ENCODE assay signal across 15 cellular contexts in the genomic region with DNA sequence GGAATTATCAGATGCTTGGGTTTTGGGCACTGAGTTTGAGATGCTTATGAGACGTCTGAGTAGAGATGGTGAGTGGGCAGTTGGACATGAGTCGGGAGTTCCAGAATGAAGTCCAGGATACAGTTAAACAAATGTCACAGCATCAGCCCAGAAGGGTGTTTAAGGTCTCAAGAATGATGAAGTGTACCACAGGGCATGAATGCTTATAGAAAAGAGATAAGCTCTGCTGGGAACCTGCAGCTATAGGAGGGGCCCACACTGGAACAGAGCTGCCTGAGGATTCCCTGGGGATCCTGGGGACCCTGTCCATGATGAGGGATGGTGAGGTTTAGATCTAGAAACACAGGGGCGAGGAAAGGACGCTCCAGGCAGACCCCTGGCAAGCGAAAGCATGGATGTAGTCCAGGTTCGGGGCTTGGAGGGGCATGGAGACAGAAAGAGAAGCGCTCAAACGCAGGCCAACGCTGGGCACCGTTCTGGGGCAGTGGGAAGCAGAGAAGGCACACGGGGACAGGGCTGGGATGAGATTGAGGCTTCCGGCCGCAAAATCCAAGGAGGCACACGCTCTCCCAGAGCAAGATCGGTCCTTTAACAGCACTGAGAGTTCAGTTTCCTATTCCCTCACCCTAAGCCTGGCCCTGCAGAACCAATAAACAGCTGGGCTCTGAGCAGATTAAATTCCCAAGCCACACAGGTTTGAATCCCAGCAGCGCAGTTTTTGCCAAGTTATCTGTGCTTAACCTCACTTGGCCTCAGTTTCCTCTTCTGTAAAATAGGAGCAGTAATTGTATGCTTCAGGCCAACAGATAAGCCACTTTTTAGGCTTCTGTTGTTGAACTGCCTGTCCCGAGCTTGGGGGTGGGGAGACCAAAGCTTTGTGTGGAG. TPM values are rescaled to one million over a fixed set of nuclear protein-coding genes. Genes with fewer than 3 reads are reported as not detected.
DNase-seq lines count a peak whose midpoint lies in the region; TF ChIP-seq lines count a peak whose summit lies in the region.
"Had no signal": no experiment of that assay in that cellular context is flagged by ENCODE, and none has a peak within 500 bp of the region (broad histone marks: within the 10 kb centered on the region; RNA-seq: fewer than 3 reads in every experiment).

No MANE protein-coding gene starts in this region.

- peaks cover 17% of the 10 kb centered on the region for H3K4me1 ChIP-seq in PC-9 (replicated peaks; ENCODE audit: insufficient read depth)
- H3K4me1 ChIP-seq in endodermal cell (ENCODE audit: control insufficient read depth, insufficient read depth, low read length), result no peaks in the 10 kb centered on the region
- H3K4me1 ChIP-seq in sigmoid colon, result peaks cover 0 to 8% (median 3%) of the 10 kb centered on the region in 4 donors
- H3K4me1 ChIP-seq in neuronal stem cell (ENCODE audit: control insufficient read depth in 2 of 2, insufficient read depth in 1 of 2, low read depth in 1 of 2, low read length in 2 of 2), result no peaks in the 10 kb centered on the region

- no TSS peak for BruUV-seq in PC-9 (replicated peaks; lab: Mats Ljungman, UMichigan)

- H3K27ac ChIP-seq in PC-9, result peak overlapping the region; percentile 54
- H3K27ac ChIP-seq in endodermal cell (ENCODE audit: low read depth, low read length), result no peak overlapping the region
- peak overlapping the region in 1 of 4 donors; percentile 15 for H3K27ac ChIP-seq in sigmoid colon
- H3K27ac ChIP-seq in neuronal stem cell (replicated peaks; ENCODE audit: low read length), result no peak overlapping the region
- H3K27ac ChIP-seq: C4-2B had no signal

- H2BK15ac ChIP-seq in neuronal stem cell (ENCODE audit: low read length), result no peak overlapping the region

- no peak for TF ChIP-seq POLR2A in sigmoid colon (IDR thresholded peaks at IDR 0.05)

- no peak overlapping the region for H2BK120ac ChIP-seq in neuronal stem cell (ENCODE audit: low read depth, low read length)

- no peak overlapping the region for H3K4me3 ChIP-seq in PC-9
- no peak overlapping the region for H3K4me3 ChIP-seq in endodermal cell (ENCODE audit: low read length)
- no peak overlapping the region for H3K4me3 ChIP-seq in sigmoid colon
- no peak overlapping the region for H3K4me3 ChIP-seq in neuronal stem cell (ENCODE audit: low read length in 2 of 2)

- no peak overlapping the region for H4K8ac ChIP-seq in neuronal stem cell (ENCODE audit: low read depth, low read length)

- H3K4ac ChIP-seq in neuronal stem cell (ENCODE audit: low read length), result no peak overlapping the region

- CTCF ChIA-PET in PC-9 (lab: Charles Lee), result no interaction called here

- TF ChIP-seq CTCF in PC-9 (conservative IDR thresholded peaks at IDR 0.05) (no peak), endodermal cell (conservative IDR thresholded peaks at IDR 0.05) (no peak), sigmoid colon (IDR thresholded peaks at IDR 0.05) (no peak)

- no peak overlapping the region for H2AFZ ChIP-seq in PC-9
- H2AFZ ChIP-seq in neuronal stem cell (ENCODE audit: low read length), result no peak overlapping the region

- no peak overlapping the region for H3K18ac ChIP-seq in neuronal stem cell (ENCODE audit: low read length)

- H3K36me3 Mint-ChIP-seq in endodermal cell (ENCODE audit: low read depth), result peaks cover 9% of the 10 kb centered on the region
- H3K36me3 Mint-ChIP-seq: naive B cell had no signal

- H3K27me3 ChIP-seq in PC-9 (ENCODE audit: insufficient read depth, low read depth) (no peaks in the 10 kb centered on the region), endodermal cell (ENCODE audit: control insufficient read depth, insufficient read depth, low read length, poor library complexity, severe bottlenecking) (no peaks in the 10 kb centered on the region), sigmoid colon (no peaks in the 10 kb centered on the region), neuronal stem cell (ENCODE audit: control insufficient read depth in 3 of 3, insufficient read depth in 3 of 3, low read depth in 1 of 3, low read length in 3 of 3) (no peaks in the 10 kb centered on the region)

- H3K23ac ChIP-seq in neuronal stem cell (ENCODE audit: low read depth, low read length, poor library complexity), result no peak overlapping the region

- WGBS in endodermal cell (ENCODE audit: insufficient coverage in 1 of 2, insufficient read length in 1 of 2), 2 experiments, result 91 to 92% methylated on average over 9 to 17 of the region's 17 CpGs
- WGBS in sigmoid colon, 2 donors, result 83 to 89% methylated on average over 17 of the region's 17 CpGs
- WGBS in neuronal stem cell (ENCODE audit: extremely low coverage in 2 of 2, insufficient read length in 2 of 2, insufficient replicate concordance in 1 of 2), 2 donors, result no CpG with 5 or more reads among the region's 17 CpGs

- H3K4me3 Mint-ChIP-seq in endodermal cell, result no peak overlapping the region
- H3K4me3 Mint-ChIP-seq: naive B cell; T-helper 2 cell treated with Interferon-gamma antibody and Interleukin-4, amounts not matched to agents 5 μg/mL and 100 μg/mL, for 36 hours had no signal

- no peak overlapping the region for H2BK12ac ChIP-seq in neuronal stem cell (ENCODE audit: low read length)

- H3K27me3 Mint-ChIP-seq in endodermal cell (ENCODE audit: insufficient read depth), result no peaks in the 10 kb centered on the region
- H3K27me3 Mint-ChIP-seq: naive B cell had no signal

- DNase-seq in NCI-H82 (lab: John Stamatoyannopoulos, UW), result peak; percentile 35
- no peak for DNase-seq in NCI-H82 treated with DMSO at 0.1 percent for 48 hours (lab: John Stamatoyannopoulos, UW; ENCODE audit: unreplicated experiment)
- DNase-seq in PC-9, result peak; percentile 54 to 57
- peak; percentile 46 for DNase-seq in endodermal cell
- peak; percentile 50 for DNase-seq in sigmoid colon
- DNase-seq in cerebellum (ENCODE audit: low spot score), result no peak
- no peak for DNase-seq in neuronal stem cell (ENCODE audit: low spot score)
- DNase-seq in NCI-H526 treated with DMSO at 0.1 percent for 48 hours (lab: John Stamatoyannopoulos, UW), result no peak
- DNase-seq: 8988T, mammary epithelial cell, naive B cell, NCI-H1436 treated with DMSO at 0.1 percent for 48 hours, NCI-H345 had no signal

- H2BK5ac ChIP-seq in neuronal stem cell (ENCODE audit: low read length), result no peak overlapping the region

- H3K9me2 ChIP-seq in PC-9 (ENCODE audit: insufficient read depth), result no peaks in the 10 kb centered on the region

- H3K27ac Mint-ChIP-seq in endodermal cell, result peak overlapping the region; percentile 41
- H3K27ac Mint-ChIP-seq: T-helper 2 cell treated with Interferon-gamma antibody and Interleukin-4, amounts not matched to agents 5 μg/mL and 100 μg/mL, for 36 hours had no signal

- no peak overlapping the region for H2AK5ac ChIP-seq in neuronal stem cell (ENCODE audit: low read depth, low read length)

- H3K4me2 ChIP-seq in PC-9 (no peak overlapping the region), neuronal stem cell (ENCODE audit: insufficient read depth, low read length, poor library complexity, severe bottlenecking) (no peak overlapping the region)

- no peak overlapping the region for H3K9ac ChIP-seq in endodermal cell (ENCODE audit: extremely low read depth, low read length, poor library complexity, severe bottlenecking)
- no peak overlapping the region for H3K9ac ChIP-seq in neuronal stem cell (ENCODE audit: low read depth, low read length, poor library complexity)

- H3K36me3 ChIP-seq in PC-9 (ENCODE audit: low read depth) (peaks cover 18% of the 10 kb centered on the region), endodermal cell (ENCODE audit: control insufficient read depth, insufficient read depth, low read length) (peaks cover 11% of the 10 kb centered on the region), sigmoid colon (peaks cover 0 to 36% (median 3%) of the 10 kb centered on the region in 4 donors), neuronal stem cell (replicated peaks in 1 of 2; ENCODE audit: control insufficient read depth in 2 of 2, insufficient read depth in 2 of 2, low read length in 2 of 2) (peaks cover 6 to 26% of the 10 kb centered on the region in 2 donors)

- H3K4me1 Mint-ChIP-seq in endodermal cell, result no peaks in the 10 kb centered on the region

- POLR2A ChIA-PET in PC-9 (lab: Charles Lee; ENCODE audit: unreplicated experiment), result no interaction called here

- H3K14ac ChIP-seq in neuronal stem cell (ENCODE audit: low read length), result no peak overlapping the region

- H4K91ac ChIP-seq in neuronal stem cell (ENCODE audit: low read depth, low read length, poor library complexity), result no peak overlapping the region

- no peaks in the 10 kb centered on the region for H3K79me1 ChIP-seq in neuronal stem cell (ENCODE audit: low read depth, low read length)

- intact Hi-C loops in PC-9 (cut with micrococcal nuclease; ENCODE audit: unreplicated experiment) (loop anchor here (1.0 to 10.0 kb wide), 4 partner anchors 142 to 697 kb away; a partner anchor contains a TSS), sigmoid colon (cut with DNase I) (loop anchor here (5.0 kb wide), 1 partner anchor 154 kb away; no protein-coding TSS in a partner anchor)

- H3F3A ChIP-seq in PC-9 (ENCODE audit: insufficient read depth, low read depth), result peaks cover 87% of the 10 kb centered on the region

- H3K9me3 Mint-ChIP-seq in endodermal cell, result peaks cover 13% of the 10 kb centered on the region
- H3K9me3 Mint-ChIP-seq: naive B cell; T-helper 2 cell treated with Interferon-gamma antibody and Interleukin-4, amounts not matched to agents 5 μg/mL and 100 μg/mL, for 36 hours had no signal

- H3K9me3 ChIP-seq in PC-9 (ENCODE audit: insufficient read depth, low read depth) (no peaks in the 10 kb centered on the region; the same call in 1 of the 2 replicates), endodermal cell (ENCODE audit: control insufficient read depth, low read length) (peaks cover 12% of the 10 kb centered on the region), sigmoid colon (peaks cover 0 to 4% (median 0%) of the 10 kb centered on the region in 4 donors), neuronal stem cell (replicated peaks in 1 of 2; ENCODE audit: control insufficient read depth in 2 of 2, insufficient read depth in 1 of 2, low read depth in 1 of 2, low read length in 2 of 2) (peaks cover 2 to 6% of the 10 kb centered on the region in 2 donors)

- no peaks in the 10 kb centered on the region for H3K79me2 ChIP-seq in PC-9 (ENCODE audit: low read depth)

- H4K20me1 ChIP-seq in PC-9 (ENCODE audit: insufficient read depth), result peaks cover 42% of the 10 kb centered on the region

- TF ChIP-seq EP300 in sigmoid colon (IDR thresholded peaks at IDR 0.05), result no peak

RNA-seq across cellular contexts. Expression of a gene that starts 52.9 kb away (rescaled TPM):
- total RNA-seq in PC-9 (2021) (42.4 and 47.4 TPM in 2 replicates), endodermal cell (1 to 10 TPM; 3.7 to 4.6 TPM), sigmoid colon (10 to 100 TPM in 2 of 4 donors, 1 to 10 TPM in 2; 4.6 to 21.9 (median 13.5) TPM), cerebellum (8.5 TPM)
- 0.39 TPM for polyA plus RNA-seq in endodermal cell (2013, experiment 1 of 2)
- polyA plus RNA-seq in endodermal cell (2013, experiment 2 of 2), result 0.37 TPM
- polyA plus RNA-seq in sigmoid colon, result 1 to 10 TPM in 2 of 3 donors, under 1 TPM in 1; 0.46 to 2.5 (median 1.2) TPM
- 1.1 TPM for polyA plus RNA-seq in neuronal stem cell (2013, experiment 1 of 2)
- polyA plus RNA-seq in neuronal stem cell (2013, experiment 2 of 2), result 1.2 TPM

Comparison
In these comparisons a context has a peak if more than half of its experiments do, and no peak if none do; other contexts are left out.
1. DNase-seq: peak in NCI-H82 (single experiment), PC-9 (2 of 2), endodermal cell (single experiment) and sigmoid colon (single experiment); none in NCI-H82 treated with DMSO at 0.1 percent for 48 hours (single experiment), cerebellum (single experiment), neuronal stem cell (single experiment) and NCI-H526 treated with DMSO at 0.1 percent for 48 hours (single experiment).